In the genomic region with DNA sequence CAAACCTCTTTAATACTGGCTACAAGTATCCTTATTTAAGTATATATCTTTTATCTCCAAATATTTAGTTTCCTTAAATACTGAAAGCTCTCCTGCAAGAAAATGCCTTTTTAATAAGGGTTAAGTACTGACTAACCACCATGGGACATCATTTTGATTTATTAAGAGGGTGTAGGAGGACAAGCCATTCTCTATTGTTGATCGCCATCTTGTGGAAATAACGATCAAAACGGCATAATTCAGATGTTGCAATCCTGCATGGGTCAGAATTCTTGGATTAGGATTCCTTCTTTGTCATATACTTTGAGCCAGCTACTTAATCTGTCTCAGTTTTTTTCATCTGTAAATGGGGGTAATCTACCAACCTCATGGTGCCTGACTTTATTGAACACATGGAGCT, we compare ENCODE assay signal across 8 cellular contexts. TPM values are rescaled to one million over a fixed set of nuclear protein-coding genes. Genes with fewer than 3 reads are reported as not detected.
DNase-seq lines count a peak whose midpoint lies in the region; ATAC-seq lines count a peak whose summit lies in the region.

No MANE protein-coding gene starts in this region.

- in situ Hi-C loops in KBM-7 (cut with MboI; ENCODE audit: low pct_unique_long_range_greater_than_20kb, low sequenced_read_pairs), result no loop called here

- no peaks in the 10 kb centered on the region for H3K9me3 ChIP-seq in SK-N-MC (ENCODE audit: low read depth, low read length)

- no peaks in the 10 kb centered on the region for H3K36me3 ChIP-seq in SK-N-MC (ENCODE audit: insufficient read depth, low read length)

- H3K27ac ChIP-seq in SK-N-MC, result no peak overlapping the region

- peak; percentile 47 for DNase-seq in AG20443 (ENCODE audit: low spot score)
- peak; percentile 46 for DNase-seq in KBM-7
- DNase-seq in SK-N-MC (ENCODE audit: low read depth, low spot score), result peak; percentile 40
- peak; percentile 62 for DNase-seq in glomerular endothelial cell (ENCODE audit: extremely low read depth, low read depth, low spot score)
- DNase-seq in smooth muscle cell of the brain vasculature (ENCODE audit: low read depth, low spot score), result peak; percentile 7
- no peak for DNase-seq in activated CD4-positive, alpha-beta T cell treated with anti-CD3 and anti-CD28 coated beads for 4 hours

- no peak overlapping the region for H3K9ac ChIP-seq in SK-N-MC (ENCODE audit: insufficient read length)

- no peak overlapping the region for H3K4me3 ChIP-seq in SK-N-MC

- ATAC-seq in HG03280 (IDR thresholded peaks at IDR 0.05; ENCODE audit: unreplicated experiment) (no peak), HG03039 (IDR thresholded peaks at IDR 0.05; ENCODE audit: unreplicated experiment) (no peak)

RNA-seq across cellular contexts. Expression of a gene that starts 28.7 kb away (rescaled TPM):
- not detected in 2 replicates for total RNA-seq in glomerular endothelial cell

RNA-seq across cellular contexts. Expression of a gene that starts 56.5 kb away (rescaled TPM):
- total RNA-seq in glomerular endothelial cell, result not detected in 2 replicates

Comparison
In these comparisons a context has a peak if more than half of its experiments do, and no peak if none do; other contexts are left out.
1. DNase-seq: peak in AG20443 (single experiment), KBM-7 (single experiment), SK-N-MC (single experiment), glomerular endothelial cell (single experiment) and smooth muscle cell of the brain vasculature (single experiment); none in activated CD4-positive, alpha-beta T cell treated with anti-CD3 and anti-CD28 coated beads for 4 hours (0 of 2).